In the genomic region with DNA sequence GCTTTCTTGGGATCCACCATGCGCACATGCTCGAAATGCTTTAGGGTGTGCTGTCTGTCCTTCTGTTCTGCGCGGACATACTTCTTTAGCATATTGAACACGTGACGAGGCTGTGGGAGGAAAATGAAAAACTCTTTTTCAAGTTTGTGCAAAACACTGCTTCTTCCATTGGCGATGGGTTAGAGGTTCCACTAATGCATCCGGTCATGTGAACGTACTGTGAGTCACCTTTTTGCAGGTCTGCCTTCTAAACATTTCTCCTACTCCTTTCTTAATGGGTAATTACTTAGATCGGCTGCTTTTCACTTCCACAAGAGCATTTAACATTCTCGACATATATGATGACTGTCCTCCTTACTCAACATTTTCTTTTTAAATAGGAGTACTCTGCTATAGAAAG, we compare ENCODE assay signal across 26 cellular contexts.
"Had no signal": no experiment of that assay in that cellular context is flagged by ENCODE, and none has a peak within 500 bp of the region (broad histone marks: within the 10 kb centered on the region; RNA-seq: fewer than 3 reads in every experiment).

No MANE protein-coding gene starts in this region.

- H3K27me3 ChIP-seq: colonic mucosa, esophagus squamous epithelium, neutrophil, pancreas, right lobe of liver, stomach, thyroid gland, vagina had no signal

- H3K27me3 Mint-ChIP-seq: dendritic cell treated with granulocyte-macrophage colony-stimulating factor and Interleukin-4, amounts not matched to agents 40 ng/mL and 50 ng/mL, for 4 days; naive thymus-derived CD8-positive, alpha-beta T cell had no signal

- H3K27ac ChIP-seq: colonic mucosa, esophagus squamous epithelium, lower lobe of right lung, neutrophil, pancreas, right lobe of liver, stomach, thyroid gland, vagina had no signal

- FAIRE-seq: endometrium, keratinocyte, pancreas, small intestine had no signal

- H3K4me3 ChIP-seq: colonic mucosa, esophagus squamous epithelium, lower lobe of right lung, pancreas, right lobe of liver, stomach, thyroid gland, vagina had no signal

- H3K4me3 Mint-ChIP-seq: dendritic cell treated with granulocyte-macrophage colony-stimulating factor and Interleukin-4, amounts not matched to agents 40 ng/mL and 50 ng/mL, for 4 days; immature natural killer cell; naive thymus-derived CD8-positive, alpha-beta T cell; stimulated activated effector memory CD8-positive, alpha-beta T cell treated with anti-CD3 and anti-CD28 coated beads, Interleukin-12 subunit alpha, Interleukin-12 subunit beta, amount 100 ng/mL, for 72 hours had no signal

- H3K9me3 Mint-ChIP-seq: dendritic cell treated with granulocyte-macrophage colony-stimulating factor and Interleukin-4, amounts not matched to agents 40 ng/mL and 50 ng/mL, for 4 days; immature natural killer cell; naive thymus-derived CD8-positive, alpha-beta T cell; stimulated activated effector memory CD8-positive, alpha-beta T cell treated with anti-CD3 and anti-CD28 coated beads, Interleukin-12 subunit alpha, Interleukin-12 subunit beta, amount 100 ng/mL, for 72 hours had no signal

- H3K9me3 ChIP-seq: colonic mucosa, esophagus squamous epithelium, lower lobe of right lung, neutrophil, pancreas, right lobe of liver, stomach, thyroid gland, vagina had no signal

- H3K4me1 Mint-ChIP-seq: immature natural killer cell; stimulated activated effector memory CD8-positive, alpha-beta T cell treated with anti-CD3 and anti-CD28 coated beads, Interleukin-12 subunit alpha, Interleukin-12 subunit beta, amount 100 ng/mL, for 72 hours had no signal

- H3K27ac Mint-ChIP-seq: dendritic cell treated with granulocyte-macrophage colony-stimulating factor and Interleukin-4, amounts not matched to agents 40 ng/mL and 50 ng/mL, for 4 days; immature natural killer cell; naive thymus-derived CD8-positive, alpha-beta T cell; stimulated activated effector memory CD8-positive, alpha-beta T cell treated with anti-CD3 and anti-CD28 coated beads, Interleukin-12 subunit alpha, Interleukin-12 subunit beta, amount 100 ng/mL, for 72 hours had no signal

- H3K36me3 Mint-ChIP-seq: immature natural killer cell; stimulated activated effector memory CD8-positive, alpha-beta T cell treated with anti-CD3 and anti-CD28 coated beads, Interleukin-12 subunit alpha, Interleukin-12 subunit beta, amount 100 ng/mL, for 72 hours had no signal

- H3K4me1 ChIP-seq: colonic mucosa, lower lobe of right lung, pancreas, right lobe of liver had no signal

- H3K36me3 ChIP-seq: colonic mucosa, vagina had no signal

- DNase-seq: colonic mucosa; effector memory CD4-positive, alpha-beta T cell; erythroblast; esophagus squamous epithelium; foreskin melanocyte; hypothalamus; immature natural killer cell; left ventricle myocardium superior; lower lobe of right lung; naive thymus-derived CD8-positive, alpha-beta T cell; pancreas; retina; right lobe of liver; small intestine; stimulated activated CD4-positive, alpha-beta T cell treated with anti-CD3 and anti-CD28 coated beads, Interleukin-2, amount 100 ng/mL, for 24 hours; stimulated activated CD4-positive, alpha-beta T cell treated with anti-CD3 and anti-CD28 coated beads, Interleukin-4, amount 100 ng/mL, for 24 hours; stimulated activated naive CD4-positive, alpha-beta T cell treated with Interleukin-2 at 50 U/mL for 16 hours; stomach; thyroid gland; trophoblast cell had no signal
